11 cellular contexts compared by ENCODE assay signal in genomic region chr2:12807907-12808810, GRCh38.
DNase-seq lines count a peak whose midpoint lies in the region; ATAC-seq and TF ChIP-seq lines count a peak whose summit lies in the region.
"Had no signal": no experiment of that assay in that cellular context is flagged by ENCODE, and none has a peak within 500 bp of the region (broad histone marks: within the 10 kb centered on the region; RNA-seq: fewer than 3 reads in every experiment).

No MANE protein-coding gene starts in this region.

- peak overlapping the region; percentile 67 to 91 for H3K27ac ChIP-seq in lung (ENCODE audit: low read depth in 1 of 2, low read length in 1 of 2)

- no peak for ATAC-seq in lung (ENCODE audit: insufficient read depth, low FRiP score)
- ATAC-seq: effector memory CD8-positive, alpha-beta T cell had no signal

- no peaks in the 10 kb centered on the region for H3K36me3 ChIP-seq in lung (ENCODE audit: control insufficient read depth in 2 of 2, insufficient read depth in 2 of 2, low read length in 2 of 2)

- DNase-seq in NOMO-1 treated with DMSO at 0.1 percent for 48 hours (lab: John Stamatoyannopoulos, UW; ENCODE audit: unreplicated experiment) (peak; percentile 19), dermis blood vessel endothelial cell (peak; percentile 37), lung (ENCODE audit: low spot score) (no peak), superior temporal gyrus (ENCODE audit: extremely low spot score) (peak; percentile 47), cerebellum (ENCODE audit: low spot score) (no peak), NCI-H1694 (lab: John Stamatoyannopoulos, UW) (no peak), SW 1271 (lab: John Stamatoyannopoulos, UW) (no peak), KG1 (lab: John Stamatoyannopoulos, UW) (no peak)
- DNase-seq: aorta; effector memory CD8-positive, alpha-beta T cell; H7 had no signal

- H3K4me1 ChIP-seq in lung (ENCODE audit: control insufficient read depth in 2 of 2, insufficient read depth in 2 of 2, low read length in 2 of 2): peaks cover 4 to 16% of the 10 kb centered on the region in 2 donors

- H3K27me3 ChIP-seq in lung (ENCODE audit: control insufficient read depth, insufficient read depth): no peaks in the 10 kb centered on the region

- 65 to 71% methylated on average over 6 of the region's 6 CpGs for WGBS in lung, 2 donors

- peaks cover 0 to 3% of the 10 kb centered on the region in 2 donors for H3K9me3 ChIP-seq in lung (ENCODE audit: control insufficient read depth in 2 of 2, insufficient read depth in 1 of 2, low read length in 1 of 2)

- no peak for TF ChIP-seq CTCF in lung (IDR thresholded peaks at IDR 0.05; ENCODE audit: control extremely low read depth, extremely low read depth)

- H3K4me3 ChIP-seq in lung: no peak overlapping the region

Comparison
In these comparisons a context has a peak if more than half of its experiments do, and no peak if none do; other contexts are left out.
1. DNase-seq: peak in NOMO-1 treated with DMSO at 0.1 percent for 48 hours (single experiment), dermis blood vessel endothelial cell (single experiment) and superior temporal gyrus (single experiment); none in lung (single experiment), cerebellum (single experiment), NCI-H1694 (single experiment), SW 1271 (0 of 2) and KG1 (single experiment).